In genomic region chr6:167766986-167767714, GRCh38 we compare ENCODE assay signal across 1 cellular context.
TF ChIP-seq lines count a peak whose summit lies in the region.

No MANE protein-coding gene starts in this region.

TF ChIP-seq in GM12878, 131 proteins besides CTCF, POLR2A, EP300 and RAD21 (continued from another document):
- TF ChIP-seq ATF2 (IDR thresholded peaks at IDR 0.05; ENCODE audit: low read length) = no peak
- no peak for TF ChIP-seq BACH1 (IDR thresholded peaks at IDR 0.05; ENCODE audit: borderline replicate concordance)
- TF ChIP-seq POLR2AphosphoS2 (IDR thresholded peaks at IDR 0.05; ENCODE audit: low read depth, low read length) = no peak
- TF ChIP-seq PBX3 (IDR thresholded peaks at IDR 0.05; ENCODE audit: insufficient replicate concordance, low read depth, low read length) = no peak
- TF ChIP-seq ELK1 (IDR thresholded peaks at IDR 0.05; ENCODE audit: low read depth, low read length) = no peak
